In genomic region chr17:76102944-76103273, GRCh38 we compare ENCODE assay signal across 8 cellular contexts. TPM values are rescaled to one million over a fixed set of nuclear protein-coding genes. Genes with fewer than 3 reads are reported as not detected.
A peak's percentile ranks its signal among the peaks of the same experiment; 100 is the strongest.
DNase-seq lines count a peak whose midpoint lies in the region; ATAC-seq, FAIRE-seq and TF ChIP-seq lines count a peak whose summit lies in the region.

No MANE protein-coding gene starts in this region.

- no peak for FAIRE-seq in small intestine (lab: Jason Lieb, UNC)

- H3K4me3 Mint-ChIP-seq in GM23338 (peak overlapping the region; percentile 86), T-helper 17 cell (peak overlapping the region; percentile 97)

- peaks cover 3% of the 10 kb centered on the region; the same call in 2 of the 3 replicates for H3K9me3 Mint-ChIP-seq in GM23338

- H3K79me2 ChIP-seq in GM23338 (replicated peaks; ENCODE audit: insufficient read depth) = peaks cover 20% of the 10 kb centered on the region

- H3K36me3 ChIP-seq in GM23338 (ENCODE audit: insufficient read depth) (peaks cover 17% of the 10 kb centered on the region), small intestine (ENCODE audit: control insufficient read depth in 2 of 2, insufficient read depth in 2 of 2, low read length in 2 of 2) (peaks cover 0 to 5% of the 10 kb centered on the region in 2 donors)

- H3K4me1 ChIP-seq in GM23338 (ENCODE audit: insufficient read depth) (peaks cover 26% of the 10 kb centered on the region; the same call in 1 of the 2 replicates), right cardiac atrium (ENCODE audit: control insufficient read depth, insufficient read depth, low read length) (no peaks in the 10 kb centered on the region), small intestine (ENCODE audit: control insufficient read depth in 2 of 2, insufficient read depth in 1 of 2, low read depth in 1 of 2, low read length in 1 of 2) (peaks cover 0 to 5% of the 10 kb centered on the region in 2 donors)

- peak overlapping the region; percentile 96 for H3K4me2 ChIP-seq in GM23338

- H3K27me3 Mint-ChIP-seq in GM23338 (ENCODE audit: insufficient read depth, low read depth, poor library complexity) (peaks cover 10% of the 10 kb centered on the region), T-helper 17 cell (no peaks in the 10 kb centered on the region)

- H3K27me3 ChIP-seq in GM23338 (ENCODE audit: insufficient read depth) (no peaks in the 10 kb centered on the region), right cardiac atrium (ENCODE audit: control insufficient read depth, insufficient read depth) (no peaks in the 10 kb centered on the region), small intestine (ENCODE audit: control insufficient read depth in 2 of 2, insufficient read depth in 2 of 2, low read length in 2 of 2) (no peaks in the 10 kb centered on the region)

- DNase-seq in GM23338 (ENCODE audit: low spot score) (no peak), T-helper 17 cell (no peak), right cardiac atrium (no peak), small intestine (peak; percentile 34), NCI-H1092 (lab: John Stamatoyannopoulos, UW) (no peak), retina (no peak), SKM-1 (lab: John Stamatoyannopoulos, UW; ENCODE audit: unreplicated experiment) (no peak), NCI-H774 (lab: John Stamatoyannopoulos, UW) (no peak)

- ATAC-seq in GM23338 (no peak), T-helper 17 cell (no peak), right cardiac atrium (peak in 1 of 2 donors; percentile 22)

- H3K9me2 ChIP-seq in GM23338 (ENCODE audit: insufficient read depth) = no peaks in the 10 kb centered on the region

- H3K27ac Mint-ChIP-seq in GM23338 = peak overlapping the region; percentile 98
- peak overlapping the region; percentile 92 for H3K27ac Mint-ChIP-seq in T-helper 17 cell

- no peaks in the 10 kb centered on the region; the same call in 1 of the 2 replicates for H4K20me1 ChIP-seq in GM23338 (replicated peaks; ENCODE audit: insufficient read depth)

- H2AFZ ChIP-seq in GM23338 = peak overlapping the region; percentile 40

- peak overlapping the region; percentile 39; the same call in 1 of the 2 replicates for H3K27ac ChIP-seq in GM23338 (ENCODE audit: low read depth)
- peak overlapping the region; percentile 9 for H3K27ac ChIP-seq in right cardiac atrium (ENCODE audit: low read length)
- peak overlapping the region; percentile 24 to 36 for H3K27ac ChIP-seq in small intestine (ENCODE audit: low read depth in 1 of 2, low read length in 1 of 2)

- peaks cover 27% of the 10 kb centered on the region for H3K4me1 Mint-ChIP-seq in GM23338
- peaks cover 19% of the 10 kb centered on the region for H3K4me1 Mint-ChIP-seq in T-helper 17 cell

- H3K4me3 ChIP-seq in GM23338 (peak overlapping the region; percentile 92), right cardiac atrium (ENCODE audit: low read length) (peak overlapping the region; percentile 74), small intestine (ENCODE audit: low read depth in 1 of 2, low read length in 2 of 2) (peak overlapping the region; percentile 81 to 83)

- no peaks in the 10 kb centered on the region for H3K9me3 ChIP-seq in T-helper 17 cell (ENCODE audit: control insufficient read depth, low read length, poor library complexity, severe bottlenecking)
- H3K9me3 ChIP-seq in right cardiac atrium (ENCODE audit: control insufficient read depth, low read length) = no peaks in the 10 kb centered on the region
- H3K9me3 ChIP-seq in small intestine (ENCODE audit: control insufficient read depth, low read depth) = no peaks in the 10 kb centered on the region

- under 1% methylated on average over 4 of the region's 4 CpGs for WGBS in right cardiac atrium
- WGBS in small intestine, 3 donors = 0 to 2% (median 0%) methylated on average over 4 of the region's 4 CpGs

- H3K36me3 Mint-ChIP-seq in GM23338 (ENCODE audit: low read depth) = peaks cover 44% of the 10 kb centered on the region
- peaks cover 5% of the 10 kb centered on the region for H3K36me3 Mint-ChIP-seq in T-helper 17 cell (ENCODE audit: low read depth)

- H3F3A ChIP-seq in GM23338 (replicated peaks; ENCODE audit: low read depth) = 0 out of 2 replicates have a peak, but pooled peaks cover 12% of the 10 kb centered on the region

- TF ChIP-seq CTCF in GM23338 (conservative IDR thresholded peaks at IDR 0.05; ENCODE audit: low read depth in 2 of 2) = no peak

- intact Hi-C loops in right cardiac atrium (cut with DNase I) = no loop called here

TF ChIP-seq in GM23338, 12 proteins besides CTCF, POLR2A, EP300 and RAD21 (continues in another document):
- TF ChIP-seq EZH2 (IDR thresholded peaks at IDR 0.05; ENCODE audit: low read depth, unreplicated experiment) (no peak), POLR2AphosphoS5 (IDR thresholded peaks at IDR 0.05; ENCODE audit: low read depth) (no peak)

RNA-seq across cellular contexts. Expression of gene EXOC7, which starts 0.7 kb away (rescaled TPM):
- 65.9 and 75.4 TPM in 2 replicates for total RNA-seq in GM23338 (2014; rRNA removed; shearing (Covaris generic))
- polyA plus RNA-seq in GM23338 (2016; fragmentation: Nextera tagmentation; extraction: Ambion mirVana) (77.4 and 77.5 TPM in 2 replicates), right cardiac atrium (40.4 TPM), small intestine (10 to 100 TPM; 47.3 to 51.7 (median 47.7) TPM)
- total RNA-seq in T-helper 17 cell (10 to 100 TPM; 80.7 to 85.3 TPM), right cardiac atrium (10 to 100 TPM; 74.5 to 93.5 (median 84.8) TPM)

RNA-seq across cellular contexts. Expression of gene ZACN, which starts 23.9 kb away (rescaled TPM):
- total RNA-seq in GM23338 (2014; rRNA removed; shearing (Covaris generic)) = not detected in 2 replicates
- 0.47 and 0.82 TPM in 2 replicates for polyA plus RNA-seq in GM23338 (2016; fragmentation: Nextera tagmentation; extraction: Ambion mirVana)
- total RNA-seq in T-helper 17 cell = under 1 TPM in 1 of 2 donors, not detected in 1; 0.68 TPM
- total RNA-seq in right cardiac atrium = not detected
- 1.5 TPM for polyA plus RNA-seq in right cardiac atrium
- polyA plus RNA-seq in small intestine = 1 to 10 TPM in 2 of 3 donors, under 1 TPM in 1; 0.87 to 2.5 (median 1.6) TPM

RNA-seq across cellular contexts. Expression of gene GALR2, which starts 28.3 kb away (rescaled TPM):
- 0.70 and 2.2 TPM in 2 replicates for total RNA-seq in GM23338 (2014; rRNA removed; shearing (Covaris generic))
- polyA plus RNA-seq in GM23338 (2016; fragmentation: Nextera tagmentation; extraction: Ambion mirVana) (0.50 and 0.80 TPM in 2 replicates), right cardiac atrium (not detected), small intestine (under 1 TPM in 1 of 3 donors, not detected in 2; 0.54 TPM)
- total RNA-seq in T-helper 17 cell (under 1 TPM; 0.55 to 0.96 TPM), right cardiac atrium (not detected)

RNA-seq across cellular contexts. Expression of gene SRP68, which starts 30.6 kb away (rescaled TPM):
- total RNA-seq in GM23338 (2014; rRNA removed; shearing (Covaris generic)) = 60.3 and 62.8 TPM in 2 replicates
- polyA plus RNA-seq in GM23338 (2016; fragmentation: Nextera tagmentation; extraction: Ambion mirVana) (30.7 and 34.2 TPM in 2 replicates), right cardiac atrium (34.6 TPM), small intestine (10 to 100 TPM; 34.0 to 43.1 (median 35.4) TPM)
- total RNA-seq in T-helper 17 cell (10 to 100 TPM; 80.4 to 89.2 TPM), right cardiac atrium (10 to 100 TPM; 59.9 to 63.5 (median 61.5) TPM)

RNA-seq across cellular contexts. Expression of gene FOXJ1, which starts 38.1 kb away (rescaled TPM):
- total RNA-seq in GM23338 (2014; rRNA removed; shearing (Covaris generic)) = 8.7 and 12.3 TPM in 2 replicates
- polyA plus RNA-seq in GM23338 (2016; fragmentation: Nextera tagmentation; extraction: Ambion mirVana) (2.3 and 2.8 TPM in 2 replicates), right cardiac atrium (not detected), small intestine (under 1 TPM in 2 of 3 donors, not detected in 1; 0.22 to 0.63 TPM)
- total RNA-seq in T-helper 17 cell (1 to 10 TPM; 1.3 to 2.1 TPM), right cardiac atrium (not detected)
